16 cellular contexts compared by ENCODE assay signal in the genomic region with DNA sequence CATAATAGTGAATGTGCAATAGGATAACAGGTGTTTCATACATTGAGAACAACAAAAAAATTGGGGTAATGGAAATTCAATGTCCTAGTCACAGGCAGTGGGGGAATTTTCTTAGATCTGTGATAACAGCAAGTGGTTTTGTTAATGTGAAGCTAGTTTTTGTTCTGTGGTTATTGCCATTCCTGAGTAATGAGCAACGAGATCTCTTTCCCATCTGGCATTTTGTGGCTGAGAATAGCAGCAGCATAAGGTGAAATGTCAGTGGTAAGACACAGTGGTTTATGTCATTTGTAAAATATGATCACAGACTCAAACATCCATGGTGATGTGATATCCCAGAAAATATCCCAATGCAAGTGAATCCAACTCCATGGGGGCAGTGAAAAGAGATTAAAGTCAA.
DNase-seq lines count a peak whose midpoint lies in the region; ATAC-seq and TF ChIP-seq lines count a peak whose summit lies in the region.
"Had no signal": no experiment of that assay in that cellular context is flagged by ENCODE, and none has a peak within 500 bp of the region (broad histone marks: within the 10 kb centered on the region; RNA-seq: fewer than 3 reads in every experiment).

No MANE protein-coding gene starts in this region.

- H3K4me3 ChIP-seq in SJCRH30: no peak overlapping the region
- no peak overlapping the region for H3K4me3 ChIP-seq in epithelial cell of proximal tubule (ENCODE audit: low read depth, low read length)
- no peak overlapping the region for H3K4me3 ChIP-seq in skeletal muscle cell (ENCODE audit: low read depth, low read length)
- H3K4me3 ChIP-seq in left lung: no peak overlapping the region
- H3K4me3 ChIP-seq: pancreas, thoracic aorta had no signal

- intact Hi-C loops in left lung (cut with DNase I): no loop called here

- H3K4me1 ChIP-seq in SJCRH30 (peaks cover 19% of the 10 kb centered on the region), left lung (no peaks in the 10 kb centered on the region)
- H3K4me1 ChIP-seq: pancreas had no signal

- no peak for ATAC-seq in left lung
- ATAC-seq in activated CD4-positive, CD25-positive, alpha-beta regulatory T cell treated with anti-CD3 and anti-CD28 coated beads, Interleukin-2, amount 50 U/mL, for 24 hours: no peak
- ATAC-seq: CD8-positive, alpha-beta T cell; pancreas had no signal

- DNase-seq in HK-2 (ENCODE audit: unreplicated experiment): peak; percentile 47
- peak; percentile 50 to 76 for DNase-seq in SJCRH30
- DNase-seq in epithelial cell of proximal tubule (ENCODE audit: low read depth): peak; percentile 85
- peak; percentile 6 for DNase-seq in skeletal muscle cell (ENCODE audit: low read depth)
- DNase-seq in stimulated activated CD4-positive, alpha-beta T cell treated with anti-CD3 and anti-CD28 coated beads, Interleukin-12 subunit alpha, Interleukin-12 subunit beta, amount 100 ng/mL, for 4 hours: no peak
- no peak for DNase-seq in NCI-H2196 treated with DMSO at 0.1 percent for 48 hours (lab: John Stamatoyannopoulos, UW; ENCODE audit: unreplicated experiment)
- DNase-seq in left lung: no peak
- DNase-seq: activated CD8-positive, alpha-beta memory T cell treated with anti-CD3 and anti-CD28 coated beads for 24 hours; activated gamma-delta T cell; CD8-positive, alpha-beta T cell; HCEC 1CT; MV-4-11; NCI-H510A; pancreas had no signal

- TF ChIP-seq CTCF in epithelial cell of proximal tubule (conservative IDR thresholded peaks at IDR 0.05; ENCODE audit: low read depth, low read length): no peak
- TF ChIP-seq CTCF in left lung (IDR thresholded peaks at IDR 0.05): no peak

- no peaks in the 10 kb centered on the region for H3K36me3 ChIP-seq in SJCRH30
- no peaks in the 10 kb centered on the region for H3K36me3 ChIP-seq in left lung
- H3K36me3 ChIP-seq: pancreas, thoracic aorta had no signal

- H3K9me3 ChIP-seq in SJCRH30 (replicated peaks) (no peaks in the 10 kb centered on the region), left lung (no peaks in the 10 kb centered on the region)
- H3K9me3 ChIP-seq: pancreas, thoracic aorta had no signal

- H3K27ac ChIP-seq in SJCRH30 (no peak overlapping the region), left lung (no peak overlapping the region)
- H3K27ac ChIP-seq: pancreas, thoracic aorta had no signal

- H3K27me3 ChIP-seq in SJCRH30: no peaks in the 10 kb centered on the region
- no peaks in the 10 kb centered on the region for H3K27me3 ChIP-seq in left lung
- H3K27me3 ChIP-seq: pancreas had no signal

Comparison
In these comparisons a context has a peak if more than half of its experiments do, and no peak if none do; other contexts are left out.
1. DNase-seq: peak in HK-2 (single experiment), SJCRH30 (2 of 2), epithelial cell of proximal tubule (single experiment) and skeletal muscle cell (single experiment); none in stimulated activated CD4-positive, alpha-beta T cell treated with anti-CD3 and anti-CD28 coated beads, Interleukin-12 subunit alpha, Interleukin-12 subunit beta, amount 100 ng/mL, for 4 hours (single experiment), NCI-H2196 treated with DMSO at 0.1 percent for 48 hours (single experiment) and left lung (0 of 2).